10 cellular contexts compared by ENCODE assay signal in the genomic region with DNA sequence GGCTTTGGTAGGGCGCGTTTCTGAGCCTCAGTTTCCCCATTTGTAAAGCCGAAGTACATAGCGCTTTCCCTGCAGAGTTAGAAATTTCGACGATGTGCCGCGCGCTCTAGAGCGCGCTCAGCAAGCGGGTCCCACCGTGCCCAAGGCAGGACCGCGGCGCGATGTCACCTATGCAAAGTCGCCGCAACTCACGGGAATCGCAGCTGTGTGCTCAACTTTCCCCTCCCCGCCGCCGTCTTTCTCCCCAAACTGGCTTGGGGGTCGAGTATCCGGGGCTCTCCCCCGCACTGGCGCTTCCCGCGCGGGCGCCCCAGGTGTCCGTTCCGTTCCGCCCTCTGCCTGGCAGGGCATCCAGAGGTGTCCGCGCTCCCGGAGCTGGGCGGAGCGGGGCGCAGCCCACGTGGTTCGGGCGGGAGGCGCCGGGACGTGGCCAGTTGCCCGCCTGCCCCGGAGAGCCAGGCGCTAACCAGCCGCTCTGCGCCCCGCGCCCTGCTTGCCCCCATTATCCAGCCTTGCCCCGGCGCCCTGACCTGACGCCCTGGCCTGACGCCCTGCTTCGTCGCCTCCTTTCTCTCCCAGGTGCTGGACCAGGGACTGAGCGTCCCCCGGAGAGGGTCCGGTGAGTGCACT. TPM values are rescaled to one million over a fixed set of nuclear protein-coding genes. Genes with fewer than 3 reads are reported as not detected.
DNase-seq lines count a peak whose midpoint lies in the region; TF ChIP-seq lines count a peak whose summit lies in the region.
"Had no signal": no experiment of that assay in that cellular context is flagged by ENCODE, and none has a peak within 500 bp of the region (broad histone marks: within the 10 kb centered on the region; RNA-seq: fewer than 3 reads in every experiment).

A gene with protein sequence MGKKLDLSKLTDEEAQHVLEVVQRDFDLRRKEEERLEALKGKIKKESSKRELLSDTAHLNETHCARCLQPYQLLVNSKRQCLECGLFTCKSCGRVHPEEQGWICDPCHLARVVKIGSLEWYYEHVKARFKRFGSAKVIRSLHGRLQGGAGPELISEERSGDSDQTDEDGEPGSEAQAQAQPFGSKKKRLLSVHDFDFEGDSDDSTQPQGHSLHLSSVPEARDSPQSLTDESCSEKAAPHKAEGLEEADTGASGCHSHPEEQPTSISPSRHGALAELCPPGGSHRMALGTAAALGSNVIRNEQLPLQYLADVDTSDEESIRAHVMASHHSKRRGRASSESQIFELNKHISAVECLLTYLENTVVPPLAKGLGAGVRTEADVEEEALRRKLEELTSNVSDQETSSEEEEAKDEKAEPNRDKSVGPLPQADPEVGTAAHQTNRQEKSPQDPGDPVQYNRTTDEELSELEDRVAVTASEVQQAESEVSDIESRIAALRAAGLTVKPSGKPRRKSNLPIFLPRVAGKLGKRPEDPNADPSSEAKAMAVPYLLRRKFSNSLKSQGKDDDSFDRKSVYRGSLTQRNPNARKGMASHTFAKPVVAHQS (plus strand): TSS at position 433 of the 630 bp plus-strand sequence. CDS start 6,176 bp downstream, outside the sequence.

- H3K9me3 Mint-ChIP-seq in neural crest cell, result peaks cover 2% of the 10 kb centered on the region

- no peak within 1 kb of the TSS for H3K27ac Mint-ChIP-seq in neural crest cell (ENCODE audit: unreplicated experiment)

- DNase-seq in AG08396 (ENCODE audit: low spot score) (peak; percentile 78), NCI-H774 (lab: John Stamatoyannopoulos, UW) (peak; percentile 41), fibroblast of the aortic adventitia (ENCODE audit: low read depth) (no peak), neural crest cell (ENCODE audit: low read depth, low spot score) (no peak), MV-4-11 (lab: John Stamatoyannopoulos, UW) (no peak), NCI-H2171 (lab: John Stamatoyannopoulos, UW) (no peak), germinal center (ENCODE audit: low spot score) (no peak), NCI-H1092 (lab: John Stamatoyannopoulos, UW) (no peak)
- DNase-seq: anterior cingulate cortex, NCI-H1436 treated with DMSO at 0.1 percent for 48 hours had no signal

- peaks cover 5% of the 10 kb centered on the region for H3K36me3 Mint-ChIP-seq in neural crest cell (ENCODE audit: low read depth)

- H3K4me3 ChIP-seq in fibroblast of the aortic adventitia (ENCODE audit: low read depth, low read length), result peak within 1 kb of the TSS; percentile 69

- H3K4me1 Mint-ChIP-seq in neural crest cell, result no peaks in the 10 kb centered on the region

- no peak for TF ChIP-seq CTCF in fibroblast of the aortic adventitia (IDR thresholded peaks at IDR 0.05; ENCODE audit: insufficient read depth, low read length)
- TF ChIP-seq CTCF in neural crest cell (conservative IDR thresholded peaks at IDR 0.05), result no peak

- H3K27me3 Mint-ChIP-seq in neural crest cell (ENCODE audit: low read depth), result peaks cover 91% of the 10 kb centered on the region

- H3K4me3 Mint-ChIP-seq in neural crest cell, result peak within 1 kb of the TSS; percentile 47

RNA-seq across cellular contexts. Expression of the gene that starts here (rescaled TPM):
- 5.2 and 6.1 TPM in 2 replicates for total RNA-seq in fibroblast of the aortic adventitia (ENCODE audit: low replicate concordance)
- total RNA-seq in neural crest cell, result not detected in 2 replicates

Comparison
In these comparisons a context has a peak if more than half of its experiments do, and no peak if none do; other contexts are left out.
1. DNase-seq: peak in AG08396 (single experiment) and NCI-H774 (single experiment); none in fibroblast of the aortic adventitia (single experiment), neural crest cell (single experiment), MV-4-11 (single experiment), NCI-H2171 (single experiment), germinal center (single experiment) and NCI-H1092 (single experiment).